Comparison of ENCODE assay signal across 20 cellular contexts in genomic region chr7:47333131-47333887, GRCh38.
DNase-seq lines count a peak whose midpoint lies in the region; ATAC-seq and TF ChIP-seq lines count a peak whose summit lies in the region.
"Had no signal": no experiment of that assay in that cellular context is flagged by ENCODE, and none has a peak within 500 bp of the region (broad histone marks: within the 10 kb centered on the region; RNA-seq: fewer than 3 reads in every experiment).

No MANE protein-coding gene starts in this region.

- DNase-seq in EH (ENCODE audit: low read depth) (peak; percentile 53), WTC11 (ENCODE audit: low spot score) (no peak), left colon (no peak), spleen (peak; percentile 12), G401 (ENCODE audit: low spot score) (no peak), SHP77 (lab: John Stamatoyannopoulos, UW) (no peak)
- no peak for DNase-seq in NK-92 treated with Interleukin-12 subunit alpha and Interleukin-12 subunit beta, amount 100 ng/mL, for 24 hours (lab: John Stamatoyannopoulos, UW)
- DNase-seq: DMS153, EL, GM23248, NCI-H1048, NCI-H1436 treated with DMSO at 0.1 percent for 48 hours, NCI-H2029 treated with DMSO at 0.1 percent for 48 hours, NCI-H2171 treated with DMSO at 0.1 percent for 48 hours, NCI-H446 treated with DMSO at 0.1 percent for 48 hours, OCI-M1 had no signal

- no peak overlapping the region for H3K4me3 Mint-ChIP-seq in WTC11

- TF ChIP-seq POLR2A in spleen (IDR thresholded peaks at IDR 0.05) = no peak

- TF ChIP-seq CTCF in WTC11 (IDR thresholded peaks at IDR 0.05) (no peak), spleen (IDR thresholded peaks at IDR 0.05 in 8 of 11, conservative IDR thresholded peaks at IDR 0.05 in 3 of 11) (no peak)

- intact Hi-C loops in left colon (cut with DNase I, micrococcal nuclease) (no loop called here), spleen (cut with DNase I; ENCODE audit: low total_unique reads) (no loop called here)

- POLR2A ChIA-PET in WTC11 (lab: Charles Lee) = interaction anchor here (1.2 kb wide), 1 partner anchor 47 kb away, joined by 3 read pairs; no protein-coding TSS in a partner anchor

- ATAC-seq in WTC11 = no peak
- ATAC-seq in left colon = peak; percentile 19
- no peak for ATAC-seq in HG03108 (IDR thresholded peaks at IDR 0.05; ENCODE audit: unreplicated experiment)
- ATAC-seq: HepG2 had no signal

- H3K4me1 ChIP-seq in spleen = peaks cover 9 to 25% (median 18%) of the 10 kb centered on the region in 6 donors

- no peaks in the 10 kb centered on the region for H3K27me3 Mint-ChIP-seq in WTC11 (ENCODE audit: low read depth)

- in situ Hi-C loops in G401 (cut with HindIII; ENCODE audit: low sequenced_read_pairs) = no loop called here

- H3K36me3 Mint-ChIP-seq in WTC11 = no peaks in the 10 kb centered on the region; the same call in 1 of the 2 replicates

- no peak overlapping the region for H3K4me3 ChIP-seq in spleen
- H3K4me3 ChIP-seq: GM23248 had no signal

- CTCF ChIA-PET in WTC11 (lab: Charles Lee) = interaction anchor here (0.8 to 1.2 kb wide), 3 partner anchors 24 to 67 kb away, joined by 4 to 7 read pairs (median 6); no protein-coding TSS in a partner anchor

- WGBS in spleen, 5 donors = 78 to 92% (median 82%) methylated on average over 5 of the region's 5 CpGs

- H3K4me1 Mint-ChIP-seq in WTC11 = peaks cover 71% of the 10 kb centered on the region

- 0 out of 2 replicates have a peak overlapping the region, but pooled peaks have one; percentile 25 for H3K27ac Mint-ChIP-seq in WTC11

- H3K27me3 ChIP-seq in spleen (replicated peaks in 1 of 7) = no peaks in the 10 kb centered on the region

- H3K27ac ChIP-seq in spleen = no peak overlapping the region
- H3K27ac ChIP-seq: C4-2B, GM23248, KMS-11 had no signal

- no peaks in the 10 kb centered on the region for H3K9me3 ChIP-seq in spleen

- H3K9me3 Mint-ChIP-seq in WTC11 = no peaks in the 10 kb centered on the region

- peaks cover 0 to 96% (median 16%) of the 10 kb centered on the region in 6 donors for H3K36me3 ChIP-seq in spleen

TF ChIP-seq in WTC11, 78 proteins besides CTCF, POLR2A, EP300 and RAD21:
- TF ChIP-seq PRDM15 (CRISPR knock-in tag; IDR thresholded peaks at IDR 0.05) (peak; percentile 78), STAT6 (CRISPR knock-in tag; conservative IDR thresholded peaks at IDR 0.05; ENCODE audit: low read depth) (no peak)
TF ChIP-seq in WTC11: peak in this region for 1.

Comparison
In these comparisons a context has a peak if more than half of its experiments do, and no peak if none do; other contexts are left out.
1. DNase-seq: peak in EH (single experiment) and spleen (single experiment); none in WTC11 (single experiment), left colon (0 of 2), NK-92 treated with Interleukin-12 subunit alpha and Interleukin-12 subunit beta, amount 100 ng/mL, for 24 hours (single experiment), G401 (single experiment) and SHP77 (0 of 2).